Comparison of ENCODE assay signal across 1 cellular context in the genomic region with DNA sequence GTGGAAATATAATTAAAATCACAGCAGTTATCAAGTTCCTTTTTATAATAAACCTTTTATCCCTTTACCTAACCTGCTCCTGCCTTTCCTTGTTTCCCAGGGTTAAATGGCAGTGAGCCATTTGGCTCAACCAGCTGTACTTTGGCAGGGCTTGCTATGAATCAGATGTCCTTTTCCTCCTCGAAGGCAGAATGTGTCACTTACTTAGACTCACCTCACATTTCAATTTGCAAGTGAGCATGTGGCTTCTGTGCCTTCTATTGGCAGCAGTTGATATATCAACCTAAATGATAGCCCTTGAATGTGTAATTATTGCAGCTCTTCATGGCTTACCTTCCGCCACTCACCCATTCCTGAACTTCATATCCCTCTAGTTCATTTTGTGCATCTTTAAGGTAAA.
A peak's percentile ranks its signal among the peaks of the same experiment; 100 is the strongest.
TF ChIP-seq lines count a peak whose summit lies in the region.

No MANE protein-coding gene starts in this region.

TF ChIP-seq in SK-N-SH, 30 proteins besides CTCF, POLR2A, EP300 and RAD21 (continued from another document):
- TF ChIP-seq, protein P1, sequence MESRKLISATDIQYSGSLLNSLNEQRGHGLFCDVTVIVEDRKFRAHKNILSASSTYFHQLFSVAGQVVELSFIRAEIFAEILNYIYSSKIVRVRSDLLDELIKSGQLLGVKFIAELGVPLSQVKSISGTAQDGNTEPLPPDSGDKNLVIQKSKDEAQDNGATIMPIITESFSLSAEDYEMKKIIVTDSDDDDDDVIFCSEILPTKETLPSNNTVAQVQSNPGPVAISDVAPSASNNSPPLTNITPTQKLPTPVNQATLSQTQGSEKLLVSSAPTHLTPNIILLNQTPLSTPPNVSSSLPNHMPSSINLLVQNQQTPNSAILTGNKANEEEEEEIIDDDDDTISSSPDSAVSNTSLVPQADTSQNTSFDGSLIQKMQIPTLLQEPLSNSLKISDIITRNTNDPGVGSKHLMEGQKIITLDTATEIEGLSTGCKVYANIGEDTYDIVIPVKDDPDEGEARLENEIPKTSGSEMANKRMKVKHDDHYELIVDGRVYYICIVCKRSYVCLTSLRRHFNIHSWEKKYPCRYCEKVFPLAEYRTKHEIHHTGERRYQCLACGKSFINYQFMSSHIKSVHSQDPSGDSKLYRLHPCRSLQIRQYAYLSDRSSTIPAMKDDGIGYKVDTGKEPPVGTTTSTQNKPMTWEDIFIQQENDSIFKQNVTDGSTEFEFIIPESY (IDR thresholded peaks at IDR 0.05; ENCODE audit: borderline replicate concordance, low read depth), result no peak
- TF ChIP-seq ELF1 (IDR thresholded peaks at IDR 0.05) (no peak), GABPA (IDR thresholded peaks at IDR 0.05; ENCODE audit: low read depth) (no peak), RXRA (IDR thresholded peaks at IDR 0.05; ENCODE audit: borderline replicate concordance, low read depth) (peak; percentile 60; the same call in 1 of the 2 replicates), YY1 (IDR thresholded peaks at IDR 0.05; ENCODE audit: low read depth) (no peak), MXI1 (IDR thresholded peaks at IDR 0.05; ENCODE audit: low read depth, low read length) (no peak), TCF12 (IDR thresholded peaks at IDR 0.05) (peak; percentile 83), NFIC (IDR thresholded peaks at IDR 0.05; ENCODE audit: borderline replicate concordance) (peak; percentile 99), RFX5 (IDR thresholded peaks at IDR 0.05; ENCODE audit: low read length) (no peak), FOSL2 (IDR thresholded peaks at IDR 0.05; ENCODE audit: borderline replicate concordance, low read depth) (peak; percentile 79), JUND (IDR thresholded peaks at IDR 0.05) (peak; percentile 73), TEAD4 (IDR thresholded peaks at IDR 0.05; ENCODE audit: borderline replicate concordance, insufficient read depth) (0 out of 2 replicates have a peak, but pooled peaks have one; percentile 37), SIN3A (IDR thresholded peaks at IDR 0.05; ENCODE audit: borderline replicate concordance, low read depth, low read length) (no peak)
- TF ChIP-seq, protein P2, sequence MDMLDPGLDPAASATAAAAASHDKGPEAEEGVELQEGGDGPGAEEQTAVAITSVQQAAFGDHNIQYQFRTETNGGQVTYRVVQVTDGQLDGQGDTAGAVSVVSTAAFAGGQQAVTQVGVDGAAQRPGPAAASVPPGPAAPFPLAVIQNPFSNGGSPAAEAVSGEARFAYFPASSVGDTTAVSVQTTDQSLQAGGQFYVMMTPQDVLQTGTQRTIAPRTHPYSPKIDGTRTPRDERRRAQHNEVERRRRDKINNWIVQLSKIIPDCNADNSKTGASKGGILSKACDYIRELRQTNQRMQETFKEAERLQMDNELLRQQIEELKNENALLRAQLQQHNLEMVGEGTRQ (IDR thresholded peaks at IDR 0.05; ENCODE audit: borderline replicate concordance, low read depth, low read length), result no peak
- TF ChIP-seq, protein P3, sequence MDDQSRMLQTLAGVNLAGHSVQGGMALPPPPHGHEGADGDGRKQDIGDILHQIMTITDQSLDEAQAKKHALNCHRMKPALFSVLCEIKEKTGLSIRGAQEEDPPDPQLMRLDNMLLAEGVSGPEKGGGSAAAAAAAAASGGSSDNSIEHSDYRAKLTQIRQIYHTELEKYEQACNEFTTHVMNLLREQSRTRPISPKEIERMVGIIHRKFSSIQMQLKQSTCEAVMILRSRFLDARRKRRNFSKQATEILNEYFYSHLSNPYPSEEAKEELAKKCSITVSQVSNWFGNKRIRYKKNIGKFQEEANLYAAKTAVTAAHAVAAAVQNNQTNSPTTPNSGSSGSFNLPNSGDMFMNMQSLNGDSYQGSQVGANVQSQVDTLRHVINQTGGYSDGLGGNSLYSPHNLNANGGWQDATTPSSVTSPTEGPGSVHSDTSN (IDR thresholded peaks at IDR 0.05), result peak; percentile 82
- TF ChIP-seq, protein P4, sequence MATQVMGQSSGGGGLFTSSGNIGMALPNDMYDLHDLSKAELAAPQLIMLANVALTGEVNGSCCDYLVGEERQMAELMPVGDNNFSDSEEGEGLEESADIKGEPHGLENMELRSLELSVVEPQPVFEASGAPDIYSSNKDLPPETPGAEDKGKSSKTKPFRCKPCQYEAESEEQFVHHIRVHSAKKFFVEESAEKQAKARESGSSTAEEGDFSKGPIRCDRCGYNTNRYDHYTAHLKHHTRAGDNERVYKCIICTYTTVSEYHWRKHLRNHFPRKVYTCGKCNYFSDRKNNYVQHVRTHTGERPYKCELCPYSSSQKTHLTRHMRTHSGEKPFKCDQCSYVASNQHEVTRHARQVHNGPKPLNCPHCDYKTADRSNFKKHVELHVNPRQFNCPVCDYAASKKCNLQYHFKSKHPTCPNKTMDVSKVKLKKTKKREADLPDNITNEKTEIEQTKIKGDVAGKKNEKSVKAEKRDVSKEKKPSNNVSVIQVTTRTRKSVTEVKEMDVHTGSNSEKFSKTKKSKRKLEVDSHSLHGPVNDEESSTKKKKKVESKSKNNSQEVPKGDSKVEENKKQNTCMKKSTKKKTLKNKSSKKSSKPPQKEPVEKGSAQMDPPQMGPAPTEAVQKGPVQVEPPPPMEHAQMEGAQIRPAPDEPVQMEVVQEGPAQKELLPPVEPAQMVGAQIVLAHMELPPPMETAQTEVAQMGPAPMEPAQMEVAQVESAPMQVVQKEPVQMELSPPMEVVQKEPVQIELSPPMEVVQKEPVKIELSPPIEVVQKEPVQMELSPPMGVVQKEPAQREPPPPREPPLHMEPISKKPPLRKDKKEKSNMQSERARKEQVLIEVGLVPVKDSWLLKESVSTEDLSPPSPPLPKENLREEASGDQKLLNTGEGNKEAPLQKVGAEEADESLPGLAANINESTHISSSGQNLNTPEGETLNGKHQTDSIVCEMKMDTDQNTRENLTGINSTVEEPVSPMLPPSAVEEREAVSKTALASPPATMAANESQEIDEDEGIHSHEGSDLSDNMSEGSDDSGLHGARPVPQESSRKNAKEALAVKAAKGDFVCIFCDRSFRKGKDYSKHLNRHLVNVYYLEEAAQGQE (IDR thresholded peaks at IDR 0.05; ENCODE audit: low read depth, low read length), result no peak
